In the genomic region with DNA sequence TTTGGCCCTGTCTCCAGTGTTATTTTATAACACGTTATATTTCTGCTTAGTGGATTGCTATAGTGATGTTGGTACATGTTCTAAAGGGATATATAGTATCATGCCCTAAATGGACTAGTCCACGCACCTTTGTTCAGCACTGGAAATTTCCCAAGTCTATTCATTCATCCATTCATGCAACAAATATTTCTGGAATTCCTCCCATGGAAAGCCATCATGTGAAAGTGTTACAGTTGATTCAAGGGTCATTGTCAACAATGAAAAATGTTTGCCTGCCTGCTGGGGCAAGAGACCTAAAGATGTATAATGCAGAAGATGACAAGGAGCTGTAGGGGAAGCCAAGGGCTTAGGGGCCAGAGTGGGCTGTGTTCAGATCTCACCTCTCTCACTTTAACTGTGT, we compare ENCODE assay signal across 12 cellular contexts. TPM values are rescaled to one million over a fixed set of nuclear protein-coding genes. Genes with fewer than 3 reads are reported as not detected.
A peak's percentile ranks its signal among the peaks of the same experiment; 100 is the strongest.
DNase-seq lines count a peak whose midpoint lies in the region; ATAC-seq lines count a peak whose summit lies in the region.
"Had no signal": no experiment of that assay in that cellular context is flagged by ENCODE, and none has a peak within 500 bp of the region (broad histone marks: within the 10 kb centered on the region; RNA-seq: fewer than 3 reads in every experiment).

No MANE protein-coding gene starts in this region.

- DNase-seq in A172 (ENCODE audit: low spot score) (peak; percentile 95), HS-5 (ENCODE audit: low read depth) (peak; percentile 68), amniotic stem cell (lab: John Stamatoyannopoulos, UW) (peak; percentile 6), glomerular visceral epithelial cell (ENCODE audit: extremely low spot score) (peak; percentile 83), Ammon's horn (ENCODE audit: low spot score) (no peak), pons (ENCODE audit: low spot score) (no peak)
- DNase-seq: glutamatergic neuron, H9, NCI-H82, right cardiac atrium had no signal

- ATAC-seq in GM19035 (IDR thresholded peaks at IDR 0.05; ENCODE audit: unreplicated experiment) = no peak
- no peak for ATAC-seq in GM18520 (IDR thresholded peaks at IDR 0.05; ENCODE audit: unreplicated experiment)
- ATAC-seq: right cardiac atrium had no signal

RNA-seq across cellular contexts. Expression of gene HSPH1, which starts 10.8 kb away (rescaled TPM):
- total RNA-seq in A172 (2014; rRNA removed; shearing (Covaris generic)) = 93.9 and 129 TPM in 2 replicates

RNA-seq across cellular contexts. Expression of gene B3GLCT, which starts 27.2 kb away (rescaled TPM):
- 16.7 and 20.0 TPM in 2 replicates for total RNA-seq in A172 (2014; rRNA removed; shearing (Covaris generic))

Comparison
In these comparisons a context has a peak if more than half of its experiments do, and no peak if none do; other contexts are left out.
1. DNase-seq: peak in A172 (single experiment), HS-5 (single experiment), amniotic stem cell (single experiment) and glomerular visceral epithelial cell (single experiment); none in Ammon's horn (single experiment) and pons (single experiment).